Comparison of ENCODE assay signal across 14 cellular contexts in the genomic region with DNA sequence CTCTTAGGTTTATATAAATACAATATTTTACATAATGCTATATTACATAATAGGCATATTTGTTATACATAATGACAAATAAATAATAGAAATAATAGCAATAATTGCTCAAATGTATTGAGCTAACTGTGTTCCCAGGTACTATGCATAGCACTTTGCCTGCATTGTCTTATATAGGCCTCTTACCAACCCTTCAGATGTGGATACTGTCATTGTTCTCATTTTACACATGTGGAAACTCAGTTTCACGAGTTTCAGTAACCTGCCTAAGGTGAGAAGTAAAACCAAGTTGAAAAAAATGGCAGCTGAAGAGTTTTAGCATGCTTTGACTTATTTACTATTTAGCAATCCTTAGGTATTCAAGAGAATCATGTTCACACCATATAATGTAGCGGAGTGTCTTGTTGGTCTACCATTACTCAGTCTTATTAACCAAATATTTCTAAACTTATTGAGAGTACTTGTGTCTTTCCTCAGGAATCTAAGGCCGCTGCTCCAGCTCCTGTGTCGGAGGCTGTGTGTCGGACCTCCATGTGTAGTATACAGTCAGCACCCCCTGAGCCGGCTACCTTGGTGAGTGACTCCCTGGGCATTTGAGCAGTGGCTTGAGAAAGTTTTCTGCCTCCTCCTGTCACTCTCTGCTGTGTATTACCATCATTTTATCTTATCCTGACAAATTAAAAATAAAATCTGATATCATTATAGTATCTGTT. TPM values are rescaled to one million over a fixed set of nuclear protein-coding genes. Genes with fewer than 3 reads are reported as not detected.
DNase-seq lines count a peak whose midpoint lies in the region; ATAC-seq and TF ChIP-seq lines count a peak whose summit lies in the region.
"Had no signal": no experiment of that assay in that cellular context is flagged by ENCODE, and none has a peak within 500 bp of the region (broad histone marks: within the 10 kb centered on the region; RNA-seq: fewer than 3 reads in every experiment).

No MANE protein-coding gene starts in this region.

- H3K9me3 Mint-ChIP-seq in stimulated activated effector memory CD8-positive, alpha-beta T cell treated with anti-CD3 and anti-CD28 coated beads, Interleukin-12 subunit alpha, Interleukin-12 subunit beta, amount 100 ng/mL, for 72 hours = no peaks in the 10 kb centered on the region
- H3K9me3 Mint-ChIP-seq: CD4-positive, alpha-beta T cell had no signal

- ATAC-seq in left ventricle myocardium superior (no peak), left lung (peak; percentile 11), HG02973 (IDR thresholded peaks at IDR 0.05; ENCODE audit: unreplicated experiment) (no peak), GM18861 (IDR thresholded peaks at IDR 0.05; ENCODE audit: unreplicated experiment) (no peak)
- no peak for ATAC-seq in stimulated activated effector memory CD8-positive, alpha-beta T cell treated with anti-CD3 and anti-CD28 coated beads, Interleukin-12 subunit alpha, Interleukin-12 subunit beta, amount 100 ng/mL, for 72 hours
- ATAC-seq: HCT116 had no signal

- H3K4me3 ChIP-seq in left ventricle myocardium inferior = no peak overlapping the region
- no peak overlapping the region for H3K4me3 ChIP-seq in left lung
- H3K4me3 ChIP-seq: GM23248 had no signal

- peak overlapping the region; percentile 51 for H3K27ac Mint-ChIP-seq in stimulated activated effector memory CD8-positive, alpha-beta T cell treated with anti-CD3 and anti-CD28 coated beads, Interleukin-12 subunit alpha, Interleukin-12 subunit beta, amount 100 ng/mL, for 72 hours
- H3K27ac Mint-ChIP-seq: B cell; CD4-positive, alpha-beta T cell had no signal

- intact Hi-C loops in left ventricle myocardium inferior (cut with micrococcal nuclease) (loop anchor here (10.0 kb wide), 1 partner anchor 415 kb away; no protein-coding TSS in a partner anchor), left ventricle myocardium superior (cut with micrococcal nuclease) (no loop called here), left lung (cut with DNase I) (loop anchor here in 1 of 2 donors (10.0 kb wide), 1 partner anchor 415 kb away; no protein-coding TSS in a partner anchor)

- peaks cover 11% of the 10 kb centered on the region for H3K4me1 Mint-ChIP-seq in stimulated activated effector memory CD8-positive, alpha-beta T cell treated with anti-CD3 and anti-CD28 coated beads, Interleukin-12 subunit alpha, Interleukin-12 subunit beta, amount 100 ng/mL, for 72 hours
- H3K4me1 Mint-ChIP-seq: B cell had no signal

- TF ChIP-seq CTCF in left ventricle myocardium inferior (IDR thresholded peaks at IDR 0.05; ENCODE audit: borderline replicate concordance) = no peak
- TF ChIP-seq CTCF in left lung (IDR thresholded peaks at IDR 0.05) = no peak

- DNase-seq in left ventricle myocardium inferior (no peak), left ventricle myocardium superior (no peak), left lung (no peak), DMS153 (lab: John Stamatoyannopoulos, UW) (no peak)
- DNase-seq in stimulated activated effector memory CD8-positive, alpha-beta T cell treated with anti-CD3 and anti-CD28 coated beads, Interleukin-12 subunit alpha, Interleukin-12 subunit beta, amount 100 ng/mL, for 72 hours (ENCODE audit: low spot score in 2 of 2) = no peak
- DNase-seq: C1 segment of cervical spinal cord; CD4-positive, alpha-beta T cell; GF-D8; GM23248; IMR-90 had no signal

- H3K36me3 ChIP-seq in left ventricle myocardium inferior = peaks cover 89% of the 10 kb centered on the region
- H3K36me3 ChIP-seq in left lung = peaks cover 0 to 91% of the 10 kb centered on the region in 2 donors

- H3K9me3 ChIP-seq in left ventricle myocardium inferior (replicated peaks) (no peaks in the 10 kb centered on the region), left lung (no peaks in the 10 kb centered on the region)

- H3K4me1 ChIP-seq in left ventricle myocardium inferior (peaks cover 62% of the 10 kb centered on the region), left lung (peaks cover 0 to 15% of the 10 kb centered on the region in 2 donors)

- no peaks in the 10 kb centered on the region for H3K27me3 ChIP-seq in left ventricle myocardium inferior (ENCODE audit: low read depth)
- H3K27me3 ChIP-seq in left lung = no peaks in the 10 kb centered on the region

- H3K27ac ChIP-seq in left ventricle myocardium inferior (replicated peaks) (peak overlapping the region; percentile 65), left lung (no peak overlapping the region)
- H3K27ac ChIP-seq: GM23248 had no signal

- peaks cover 91% of the 10 kb centered on the region for H3K36me3 Mint-ChIP-seq in stimulated activated effector memory CD8-positive, alpha-beta T cell treated with anti-CD3 and anti-CD28 coated beads, Interleukin-12 subunit alpha, Interleukin-12 subunit beta, amount 100 ng/mL, for 72 hours

- H3K4me3 Mint-ChIP-seq in stimulated activated effector memory CD8-positive, alpha-beta T cell treated with anti-CD3 and anti-CD28 coated beads, Interleukin-12 subunit alpha, Interleukin-12 subunit beta, amount 100 ng/mL, for 72 hours = no peak overlapping the region
- H3K4me3 Mint-ChIP-seq: B cell; CD4-positive, alpha-beta T cell had no signal

RNA-seq across cellular contexts. Expression of a gene that starts 57.5 kb away (rescaled TPM):
- total RNA-seq in left ventricle myocardium inferior (38.4 TPM), left ventricle myocardium superior (39.4 TPM), left lung (10 to 100 TPM; 59.7 to 76.7 TPM)
